21 cellular contexts compared by ENCODE assay signal in genomic region chr5:154110781-154111180, GRCh38.
DNase-seq lines count a peak whose midpoint lies in the region; ATAC-seq, FAIRE-seq and TF ChIP-seq lines count a peak whose summit lies in the region.
"Had no signal": no experiment of that assay in that cellular context is flagged by ENCODE, and none has a peak within 500 bp of the region (broad histone marks: within the 10 kb centered on the region; RNA-seq: fewer than 3 reads in every experiment).

No MANE protein-coding gene starts in this region.

- H3K4me1 ChIP-seq in SK-N-SH (ENCODE audit: control insufficient read depth in 1 of 2, insufficient read depth in 2 of 2, low read depth in 1 of 2, low read length in 1 of 2), result no peaks in the 10 kb centered on the region
- H3K4me1 ChIP-seq: spleen had no signal

- POLR2A ChIA-PET in SK-N-SH (lab: Yijun Ruan, JAX), result no interaction called here
- POLR2A ChIA-PET in GM10248 (lab: Yijun Ruan, JAX), result no interaction called here

- no peaks in the 10 kb centered on the region for H3K9me2 ChIP-seq in SK-N-SH

- no peak for TF ChIP-seq EP300 in SK-N-SH (IDR thresholded peaks at IDR 0.05; ENCODE audit: borderline replicate concordance in 1 of 2, low read depth in 1 of 2, low read length in 1 of 2)

- no peaks in the 10 kb centered on the region for H4K20me1 ChIP-seq in SK-N-SH (ENCODE audit: insufficient read depth)

- H3K36me3 ChIP-seq in SK-N-SH (replicated peaks in 1 of 2; ENCODE audit: control insufficient read depth in 1 of 2, insufficient read depth in 2 of 2, low read length in 1 of 2), result no peaks in the 10 kb centered on the region
- H3K36me3 ChIP-seq: SJSA1, spleen had no signal

- H3K9me3 Mint-ChIP-seq in stimulated activated effector memory CD8-positive, alpha-beta T cell treated with anti-CD3 and anti-CD28 coated beads, Interleukin-12 subunit alpha, Interleukin-12 subunit beta, amount 100 ng/mL, for 72 hours, result no peaks in the 10 kb centered on the region
- H3K9me3 Mint-ChIP-seq: activated CD4-positive, alpha-beta memory T cell treated with anti-CD3 and anti-CD28 coated beads for 36 hours; nephron had no signal

- H3F3A ChIP-seq in SK-N-SH (replicated peaks; ENCODE audit: insufficient read depth), result no peaks in the 10 kb centered on the region

- no peak overlapping the region for H3K9ac ChIP-seq in SK-N-SH

- no peak for DNase-seq in SK-N-SH
- peak; percentile 11 for DNase-seq in RCC 7860 (ENCODE audit: low spot score)
- peak; percentile 12 for DNase-seq in fibroblast of villous mesenchyme (ENCODE audit: low read depth)
- DNase-seq in stimulated activated effector memory CD8-positive, alpha-beta T cell treated with anti-CD3 and anti-CD28 coated beads, Interleukin-12 subunit alpha, Interleukin-12 subunit beta, amount 100 ng/mL, for 72 hours (ENCODE audit: low spot score in 2 of 2), result no peak
- no peak for DNase-seq in NCI-H526 treated with DMSO at 0.1 percent for 48 hours (lab: John Stamatoyannopoulos, UW)
- DNase-seq in GM10248 (ENCODE audit: extremely low spot score), result no peak
- DNase-seq in stimulated activated CD4-positive, alpha-beta T cell treated with anti-CD3 and anti-CD28 coated beads, Interleukin-1b, Interleukin-23, amount 100 ng/mL, for 48 hours, result no peak
- DNase-seq: 8988T; activated CD4-positive, alpha-beta memory T cell treated with anti-CD3 and anti-CD28 coated beads for 36 hours; activated naive CD4-positive, alpha-beta T cell treated with Interleukin-2 at 50 U/mL for 16 hours; aorta; C1 segment of cervical spinal cord; left cardiac atrium; NCI-H69; spleen; stimulated activated CD8-positive, alpha-beta memory T cell treated with anti-CD3 and anti-CD28 coated beads, Interleukin-4, amount 100 ng/mL, for 48 hours had no signal

- no peak overlapping the region for H3K27ac ChIP-seq in SK-N-SH (ENCODE audit: low read depth in 2 of 2, low read length in 1 of 2)
- H3K27ac ChIP-seq: SJSA1, spleen had no signal

- no peak overlapping the region for H3K4me2 ChIP-seq in SK-N-SH

- TF ChIP-seq CTCF in SK-N-SH (IDR thresholded peaks at IDR 0.05) (no peak), fibroblast of villous mesenchyme (IDR thresholded peaks at IDR 0.05; ENCODE audit: insufficient read depth, low read depth, low read length) (no peak), GM10248 (IDR thresholded peaks at IDR 0.05; ENCODE audit: control extremely low read depth, extremely low read depth, low read depth, missing control alignments) (no peak)

- H3K27me3 ChIP-seq in SK-N-SH (ENCODE audit: insufficient read depth), result no peaks in the 10 kb centered on the region; the same call in 1 of the 2 replicates
- H3K27me3 ChIP-seq: SJSA1, spleen had no signal

- peak overlapping the region; percentile 6 for H3K27ac Mint-ChIP-seq in stimulated activated effector memory CD8-positive, alpha-beta T cell treated with anti-CD3 and anti-CD28 coated beads, Interleukin-12 subunit alpha, Interleukin-12 subunit beta, amount 100 ng/mL, for 72 hours
- H3K27ac Mint-ChIP-seq: activated CD4-positive, alpha-beta memory T cell treated with anti-CD3 and anti-CD28 coated beads for 36 hours; nephron had no signal

- H3K9me3 ChIP-seq in SK-N-SH, result no peaks in the 10 kb centered on the region
- H3K9me3 ChIP-seq: SJSA1, spleen had no signal

- no peaks in the 10 kb centered on the region for H3K79me2 ChIP-seq in SK-N-SH (ENCODE audit: insufficient read depth)

- ATAC-seq in SK-N-SH treated with all-trans-retinoic acid at 6 μM for 48 hours, result peak; percentile 40; the same call in 1 of the 3 replicates
- ATAC-seq in stimulated activated effector memory CD8-positive, alpha-beta T cell treated with anti-CD3 and anti-CD28 coated beads, Interleukin-12 subunit alpha, Interleukin-12 subunit beta, amount 100 ng/mL, for 72 hours, result no peak

- 42% methylated on average over 2 of the region's 4 CpGs for WGBS in SK-N-SH (ENCODE audit: low lambda C conversion rate)

- H2AFZ ChIP-seq in SK-N-SH (ENCODE audit: low read depth), result no peak overlapping the region

- CTCF ChIA-PET in SK-N-SH (lab: Yijun Ruan, JAX), result interaction anchor here (1.4 kb wide), 1 partner anchor 39 kb away, joined by 5 read pairs; no protein-coding TSS in a partner anchor
- CTCF ChIA-PET in GM10248 (lab: Yijun Ruan, JAX), result interaction anchor here (1.5 to 1.8 kb wide), 2 partner anchors 13 to 49 kb away, joined by 4 read pairs; no protein-coding TSS in a partner anchor

- no peaks in the 10 kb centered on the region for H3K4me1 Mint-ChIP-seq in stimulated activated effector memory CD8-positive, alpha-beta T cell treated with anti-CD3 and anti-CD28 coated beads, Interleukin-12 subunit alpha, Interleukin-12 subunit beta, amount 100 ng/mL, for 72 hours

- FAIRE-seq in RCC 7860 (lab: Jason Lieb, UNC), result no peak
- FAIRE-seq: colon, frontal cortex had no signal

- TF ChIP-seq RAD21 in SK-N-SH (IDR thresholded peaks at IDR 0.05; ENCODE audit: low read length), result no peak

- no peak overlapping the region for H3K4me3 Mint-ChIP-seq in stimulated activated effector memory CD8-positive, alpha-beta T cell treated with anti-CD3 and anti-CD28 coated beads, Interleukin-12 subunit alpha, Interleukin-12 subunit beta, amount 100 ng/mL, for 72 hours
- H3K4me3 Mint-ChIP-seq: activated CD4-positive, alpha-beta memory T cell treated with anti-CD3 and anti-CD28 coated beads for 36 hours; nephron had no signal

- H3K4me3 ChIP-seq in SK-N-SH (ENCODE audit: low read depth in 2 of 2, low read length in 1 of 2) (no peak overlapping the region), fibroblast of villous mesenchyme (ENCODE audit: low read depth, low read length) (no peak overlapping the region)
- H3K4me3 ChIP-seq: SJSA1, spleen had no signal

- no peaks in the 10 kb centered on the region for H3K36me3 Mint-ChIP-seq in stimulated activated effector memory CD8-positive, alpha-beta T cell treated with anti-CD3 and anti-CD28 coated beads, Interleukin-12 subunit alpha, Interleukin-12 subunit beta, amount 100 ng/mL, for 72 hours
- H3K36me3 Mint-ChIP-seq: activated CD4-positive, alpha-beta memory T cell treated with anti-CD3 and anti-CD28 coated beads for 36 hours had no signal

TF ChIP-seq in SK-N-SH treated with all-trans-retinoic acid at 6 μM for 48 hours, 23 proteins besides CTCF, POLR2A, EP300 and RAD21 (continues in another document):
- TF ChIP-seq RARB (CRISPR knock-in tag; IDR thresholded peaks at IDR 0.05), result no peak
- no peak for TF ChIP-seq ZC3H10 (CRISPR knock-in tag; IDR thresholded peaks at IDR 0.05)
- no peak for TF ChIP-seq SNAI2 (CRISPR knock-in tag; IDR thresholded peaks at IDR 0.05)
- no peak for TF ChIP-seq OSR1 (CRISPR knock-in tag; IDR thresholded peaks at IDR 0.05)
- TF ChIP-seq, protein P1, sequence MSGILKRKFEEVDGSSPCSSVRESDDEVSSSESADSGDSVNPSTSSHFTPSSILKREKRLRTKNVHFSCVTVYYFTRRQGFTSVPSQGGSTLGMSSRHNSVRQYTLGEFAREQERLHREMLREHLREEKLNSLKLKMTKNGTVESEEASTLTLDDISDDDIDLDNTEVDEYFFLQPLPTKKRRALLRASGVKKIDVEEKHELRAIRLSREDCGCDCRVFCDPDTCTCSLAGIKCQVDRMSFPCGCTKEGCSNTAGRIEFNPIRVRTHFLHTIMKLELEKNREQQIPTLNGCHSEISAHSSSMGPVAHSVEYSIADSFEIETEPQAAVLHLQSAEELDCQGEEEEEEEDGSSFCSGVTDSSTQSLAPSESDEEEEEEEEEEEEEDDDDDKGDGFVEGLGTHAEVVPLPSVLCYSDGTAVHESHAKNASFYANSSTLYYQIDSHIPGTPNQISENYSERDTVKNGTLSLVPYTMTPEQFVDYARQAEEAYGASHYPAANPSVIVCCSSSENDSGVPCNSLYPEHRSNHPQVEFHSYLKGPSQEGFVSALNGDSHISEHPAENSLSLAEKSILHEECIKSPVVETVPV (CRISPR knock-in tag; IDR thresholded peaks at IDR 0.05), result no peak
- no peak for TF ChIP-seq BACH2 (CRISPR knock-in tag; IDR thresholded peaks at IDR 0.05; ENCODE audit: borderline replicate concordance)

TF ChIP-seq in SK-N-SH, 30 proteins besides CTCF, POLR2A, EP300 and RAD21:
- TF ChIP-seq, protein P2, sequence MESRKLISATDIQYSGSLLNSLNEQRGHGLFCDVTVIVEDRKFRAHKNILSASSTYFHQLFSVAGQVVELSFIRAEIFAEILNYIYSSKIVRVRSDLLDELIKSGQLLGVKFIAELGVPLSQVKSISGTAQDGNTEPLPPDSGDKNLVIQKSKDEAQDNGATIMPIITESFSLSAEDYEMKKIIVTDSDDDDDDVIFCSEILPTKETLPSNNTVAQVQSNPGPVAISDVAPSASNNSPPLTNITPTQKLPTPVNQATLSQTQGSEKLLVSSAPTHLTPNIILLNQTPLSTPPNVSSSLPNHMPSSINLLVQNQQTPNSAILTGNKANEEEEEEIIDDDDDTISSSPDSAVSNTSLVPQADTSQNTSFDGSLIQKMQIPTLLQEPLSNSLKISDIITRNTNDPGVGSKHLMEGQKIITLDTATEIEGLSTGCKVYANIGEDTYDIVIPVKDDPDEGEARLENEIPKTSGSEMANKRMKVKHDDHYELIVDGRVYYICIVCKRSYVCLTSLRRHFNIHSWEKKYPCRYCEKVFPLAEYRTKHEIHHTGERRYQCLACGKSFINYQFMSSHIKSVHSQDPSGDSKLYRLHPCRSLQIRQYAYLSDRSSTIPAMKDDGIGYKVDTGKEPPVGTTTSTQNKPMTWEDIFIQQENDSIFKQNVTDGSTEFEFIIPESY (IDR thresholded peaks at IDR 0.05; ENCODE audit: borderline replicate concordance, low read depth), result no peak
- TF ChIP-seq NFIC (IDR thresholded peaks at IDR 0.05; ENCODE audit: borderline replicate concordance) (no peak), SIN3A (IDR thresholded peaks at IDR 0.05; ENCODE audit: borderline replicate concordance, low read depth, low read length) (no peak), FOXM1 (IDR thresholded peaks at IDR 0.05; ENCODE audit: low read depth) (no peak), JUND (IDR thresholded peaks at IDR 0.05) (no peak), NRF1 (IDR thresholded peaks at IDR 0.05; ENCODE audit: low read depth, low read length) (no peak)

Comparison
In these comparisons a context has a peak if more than half of its experiments do, and no peak if none do; other contexts are left out.
1. DNase-seq: peak in RCC 7860 (single experiment) and fibroblast of villous mesenchyme (single experiment); none in SK-N-SH (single experiment), stimulated activated effector memory CD8-positive, alpha-beta T cell treated with anti-CD3 and anti-CD28 coated beads, Interleukin-12 subunit alpha, Interleukin-12 subunit beta, amount 100 ng/mL, for 72 hours (0 of 2), NCI-H526 treated with DMSO at 0.1 percent for 48 hours (single experiment), GM10248 (single experiment) and stimulated activated CD4-positive, alpha-beta T cell treated with anti-CD3 and anti-CD28 coated beads, Interleukin-1b, Interleukin-23, amount 100 ng/mL, for 48 hours (single experiment).